Comparison of ENCODE assay signal across 26 cellular contexts in the genomic region with DNA sequence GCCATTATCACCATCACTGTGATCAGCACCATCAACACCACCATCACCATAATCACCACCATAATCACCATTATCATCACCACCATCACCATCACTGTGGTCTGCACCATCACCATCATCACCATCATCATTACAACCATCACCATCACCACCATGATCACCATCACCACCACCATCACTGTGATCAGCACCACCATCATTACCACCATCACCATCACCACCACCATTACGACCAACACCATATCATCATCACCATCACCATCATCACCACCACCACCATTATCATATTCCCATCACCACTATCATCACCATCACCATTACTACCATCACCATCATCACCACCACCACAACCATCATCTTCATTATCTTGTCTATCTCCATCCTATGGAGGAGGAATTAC.
"Had no signal": no experiment of that assay in that cellular context is flagged by ENCODE, and none has a peak within 500 bp of the region (broad histone marks: within the 10 kb centered on the region; RNA-seq: fewer than 3 reads in every experiment).

No MANE protein-coding gene starts in this region.

- H3K27me3 ChIP-seq: esophagus squamous epithelium, gastrocnemius medialis, heart right ventricle, left lung had no signal

- H3K36me3 Mint-ChIP-seq: naive B cell had no signal

- H3K27ac Mint-ChIP-seq: dendritic cell treated with granulocyte-macrophage colony-stimulating factor and Interleukin-4, amounts not matched to agents 40 ng/mL and 50 ng/mL, for 4 days; effector memory CD8-positive, alpha-beta T cell; endodermal cell; mesothelial cell of epicardium; naive B cell had no signal

- FAIRE-seq: colon, endometrium, islet of Langerhans, keratinocyte had no signal

- H3K4me1 Mint-ChIP-seq: endodermal cell, mesothelial cell of epicardium, naive B cell had no signal

- H3K9me3 Mint-ChIP-seq: dendritic cell treated with granulocyte-macrophage colony-stimulating factor and Interleukin-4, amounts not matched to agents 40 ng/mL and 50 ng/mL, for 4 days; effector memory CD8-positive, alpha-beta T cell; endodermal cell; mesothelial cell of epicardium had no signal

- H3K4me1 ChIP-seq: esophagus squamous epithelium, gastrocnemius medialis, heart right ventricle, left lung, lower lobe of right lung had no signal

- H3K27me3 Mint-ChIP-seq: dendritic cell treated with granulocyte-macrophage colony-stimulating factor and Interleukin-4, amounts not matched to agents 40 ng/mL and 50 ng/mL, for 4 days; naive B cell had no signal

- ATAC-seq: effector memory CD8-positive, alpha-beta T cell; esophagus mucosa; gastrocnemius medialis; heart right ventricle; left cardiac atrium; left lung; left ventricle myocardium superior; lower lobe of right lung had no signal

- H3K9me3 ChIP-seq: esophagus squamous epithelium, gastrocnemius medialis, heart right ventricle, left lung, lower lobe of right lung, mucosa of descending colon had no signal

- H3K36me3 ChIP-seq: esophagus squamous epithelium, gastrocnemius medialis, heart right ventricle, left lung, lower lobe of right lung had no signal

- H3K4me3 ChIP-seq: esophagus squamous epithelium, gastrocnemius medialis, heart right ventricle, left lung, lower lobe of right lung, mucosa of descending colon had no signal

- H3K4me3 Mint-ChIP-seq: dendritic cell treated with granulocyte-macrophage colony-stimulating factor and Interleukin-4, amounts not matched to agents 40 ng/mL and 50 ng/mL, for 4 days; effector memory CD8-positive, alpha-beta T cell; endodermal cell; mesothelial cell of epicardium; naive B cell had no signal

- DNase-seq: cortex of kidney; effector CD8-positive, alpha-beta T cell; effector memory CD8-positive, alpha-beta T cell; erythroblast; esophagus squamous epithelium; foreskin fibroblast; foreskin melanocyte; gastrocnemius medialis; heart right ventricle; hippocampal formation; left cardiac atrium; lower lobe of right lung; mesenchymal stem cell; mucosa of descending colon; naive B cell had no signal

- H3K27ac ChIP-seq: epithelial cell of prostate, esophagus squamous epithelium, gastrocnemius medialis, heart right ventricle, left lung, lower lobe of right lung had no signal
